8 cellular contexts compared by ENCODE assay signal in the genomic region with DNA sequence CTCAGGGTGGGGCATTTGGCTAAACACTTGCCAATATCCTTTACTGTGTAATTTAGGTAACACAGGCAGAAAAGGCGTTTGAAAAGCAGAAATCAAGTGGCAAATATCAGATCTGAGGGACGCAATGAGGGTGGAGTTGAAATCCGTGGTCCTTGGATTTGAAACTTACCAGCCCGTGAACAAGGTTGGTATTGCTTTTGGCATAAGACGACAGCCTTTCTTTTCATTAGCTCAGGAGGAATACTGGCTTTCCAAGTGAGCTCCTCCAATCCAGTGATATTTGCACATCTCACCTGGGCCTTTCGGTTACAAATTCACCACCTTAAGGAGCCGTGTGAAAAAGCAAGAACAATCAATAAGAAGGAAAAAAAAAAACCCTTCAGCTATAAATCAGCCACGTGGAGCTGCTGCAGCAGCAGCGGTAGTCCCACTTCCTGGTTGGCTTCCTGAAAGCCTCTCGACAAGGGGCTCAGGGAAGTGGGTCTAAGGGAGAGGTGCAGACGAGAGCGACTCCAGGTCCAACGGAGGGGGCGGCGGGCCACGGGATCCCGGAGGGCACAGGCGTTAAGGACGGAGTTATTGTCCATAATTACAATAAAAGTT. TPM values are rescaled to one million over a fixed set of nuclear protein-coding genes. Genes with fewer than 3 reads are reported as not detected.
DNase-seq lines count a peak whose midpoint lies in the region; ATAC-seq and TF ChIP-seq lines count a peak whose summit lies in the region.

No MANE protein-coding gene starts in this region.

- H3K9me3 Mint-ChIP-seq in activated naive CD8-positive, alpha-beta T cell treated with anti-CD3 and anti-CD28 coated beads, Interleukin-2, amount 50 U/mL, for 24 hours, result no peaks in the 10 kb centered on the region

- CTCF ChIA-PET in PC-3 (lab: Charles Lee), result interaction anchor here (0.5 to 1.1 kb wide), 5 partner anchors 110 to 161 kb away, joined by 3 to 11 read pairs (median 5); no protein-coding TSS in a partner anchor

- H3F3A ChIP-seq in PC-3 (ENCODE audit: low read length, unreplicated experiment), result no peaks in the 10 kb centered on the region

- H3K9me2 ChIP-seq in PC-3 (replicated peaks; ENCODE audit: low read length), result no peaks in the 10 kb centered on the region

- no peaks in the 10 kb centered on the region for H3K27me3 Mint-ChIP-seq in activated naive CD8-positive, alpha-beta T cell treated with anti-CD3 and anti-CD28 coated beads, Interleukin-2, amount 50 U/mL, for 24 hours

- TF ChIP-seq CTCF in PC-3 (conservative IDR thresholded peaks at IDR 0.05; ENCODE audit: low read depth, low read length) (no peak), left ventricle myocardium inferior (IDR thresholded peaks at IDR 0.05; ENCODE audit: borderline replicate concordance) (no peak), prostate gland (IDR thresholded peaks at IDR 0.05) (no peak)

- peak overlapping the region; percentile 83 for H3K4me2 ChIP-seq in BLaER1
- peak overlapping the region; percentile 84 for H3K4me2 ChIP-seq in PC-3 (ENCODE audit: low read length)

- intact Hi-C loops in PC-3 (cut with micrococcal nuclease) (no loop called here), left ventricle myocardium inferior (cut with micrococcal nuclease) (no loop called here), prostate gland (cut with DNase I) (loop anchor here (5.0 kb wide), 1 partner anchor 131 kb away; no protein-coding TSS in a partner anchor)

- H3K79me2 ChIP-seq in PC-3 (ENCODE audit: low read length), result peaks cover 39% of the 10 kb centered on the region

- peaks cover 44% of the 10 kb centered on the region for H3K4me1 ChIP-seq in BLaER1
- peaks cover 19% of the 10 kb centered on the region for H3K4me1 ChIP-seq in PC-3 (ENCODE audit: insufficient read depth, low read length)
- H3K4me1 ChIP-seq in left ventricle myocardium inferior, result peaks cover 25% of the 10 kb centered on the region
- no peaks in the 10 kb centered on the region for H3K4me1 ChIP-seq in prostate gland (replicated peaks)

- H3K9ac ChIP-seq in BLaER1 (peak overlapping the region; percentile 98), PC-3 (ENCODE audit: low read length) (peak overlapping the region; percentile 89)

- H2AFZ ChIP-seq in PC-3 (ENCODE audit: low read length), result peak overlapping the region; percentile 76

- ATAC-seq in GM18868 (IDR thresholded peaks at IDR 0.05; ENCODE audit: unreplicated experiment) (peak; percentile 3), HG03378 (IDR thresholded peaks at IDR 0.05; ENCODE audit: unreplicated experiment) (peak; percentile 24), PC-3 (peak; percentile 32)
- peak; percentile 9 for ATAC-seq in activated naive CD8-positive, alpha-beta T cell treated with anti-CD3 and anti-CD28 coated beads, Interleukin-2, amount 50 U/mL, for 24 hours

- DNase-seq in PC-3, result peak; percentile 48
- no peak for DNase-seq in activated naive CD8-positive, alpha-beta T cell treated with anti-CD3 and anti-CD28 coated beads, Interleukin-2, amount 50 U/mL, for 24 hours
- DNase-seq in left ventricle myocardium inferior, result no peak
- peak; percentile 26 for DNase-seq in prostate gland (ENCODE audit: low spot score)
- no peak for DNase-seq in HPDE6-E6E7 (ENCODE audit: extremely low spot score)

- H3K9me3 ChIP-seq in BLaER1, result no peaks in the 10 kb centered on the region
- no peaks in the 10 kb centered on the region for H3K9me3 ChIP-seq in PC-3 (ENCODE audit: low read length)
- no peaks in the 10 kb centered on the region for H3K9me3 ChIP-seq in left ventricle myocardium inferior (replicated peaks)
- no peaks in the 10 kb centered on the region for H3K9me3 ChIP-seq in prostate gland

- POLR2A ChIA-PET in PC-3 (lab: Charles Lee; ENCODE audit: unreplicated experiment), result interaction anchor here (0.7 kb wide), 1 partner anchor 84 kb away, joined by 7 read pairs; no protein-coding TSS in a partner anchor

- WGBS in prostate gland, result 4% methylated on average over 19 of the region's 19 CpGs

- peak overlapping the region; percentile 86 for H3K4me3 Mint-ChIP-seq in activated naive CD8-positive, alpha-beta T cell treated with anti-CD3 and anti-CD28 coated beads, Interleukin-2, amount 50 U/mL, for 24 hours

- TSS peak; percentile 59 for BruUV-seq in PC-3 (replicated peaks; lab: Mats Ljungman, UMichigan)

- peaks cover 42% of the 10 kb centered on the region for H3K4me1 Mint-ChIP-seq in activated naive CD8-positive, alpha-beta T cell treated with anti-CD3 and anti-CD28 coated beads, Interleukin-2, amount 50 U/mL, for 24 hours

- peaks cover 1% of the 10 kb centered on the region for H3K36me3 Mint-ChIP-seq in activated naive CD8-positive, alpha-beta T cell treated with anti-CD3 and anti-CD28 coated beads, Interleukin-2, amount 50 U/mL, for 24 hours (ENCODE audit: low read depth)

- no peak for TF ChIP-seq POLR2A in prostate gland (IDR thresholded peaks at IDR 0.05)

- peak overlapping the region; percentile 84 for H3K27ac Mint-ChIP-seq in activated naive CD8-positive, alpha-beta T cell treated with anti-CD3 and anti-CD28 coated beads, Interleukin-2, amount 50 U/mL, for 24 hours

- H3K27ac ChIP-seq in BLaER1 (peak overlapping the region; percentile 100), PC-3 (ENCODE audit: low read length) (peak overlapping the region; percentile 83), left ventricle myocardium inferior (replicated peaks) (peak overlapping the region; percentile 95), prostate gland (peak overlapping the region; percentile 84 to 90)

- H3K4me3 ChIP-seq in BLaER1 (peak overlapping the region; percentile 96), PC-3 (ENCODE audit: low read length) (peak overlapping the region; percentile 87), left ventricle myocardium inferior (peak overlapping the region; percentile 83), prostate gland (peak overlapping the region; percentile 84 to 87)

- no peaks in the 10 kb centered on the region for H3K27me3 ChIP-seq in BLaER1
- H3K27me3 ChIP-seq in PC-3 (ENCODE audit: low read length), result no peaks in the 10 kb centered on the region
- no peaks in the 10 kb centered on the region for H3K27me3 ChIP-seq in left ventricle myocardium inferior (ENCODE audit: low read depth)
- H3K27me3 ChIP-seq in prostate gland (replicated peaks; ENCODE audit: insufficient read depth), result no peaks in the 10 kb centered on the region

- peaks cover 30% of the 10 kb centered on the region for H3K36me3 ChIP-seq in BLaER1
- no peaks in the 10 kb centered on the region for H3K36me3 ChIP-seq in PC-3 (ENCODE audit: low read depth, low read length)
- no peaks in the 10 kb centered on the region for H3K36me3 ChIP-seq in left ventricle myocardium inferior
- no peaks in the 10 kb centered on the region for H3K36me3 ChIP-seq in prostate gland

- peaks cover 10% of the 10 kb centered on the region; the same call in 1 of the 2 replicates for H4K20me1 ChIP-seq in BLaER1
- H4K20me1 ChIP-seq in PC-3 (ENCODE audit: low read length), result peaks cover 10% of the 10 kb centered on the region

RNA-seq across cellular contexts. Expression of gene GALNT7, which starts 0.7 kb away (rescaled TPM):
- total RNA-seq in PC-3 (2014; rRNA removed) (13.8 and 16.3 TPM in 2 replicates), left ventricle myocardium inferior (6.1 TPM), prostate gland (100 to 1,000 TPM in 1 of 2 donors, 10 to 100 TPM in 1; 45.5 to 109 TPM)

Comparison
In these comparisons a context has a peak if more than half of its experiments do, and no peak if none do; other contexts are left out.
1. DNase-seq: peak in PC-3 (single experiment) and prostate gland (single experiment); none in activated naive CD8-positive, alpha-beta T cell treated with anti-CD3 and anti-CD28 coated beads, Interleukin-2, amount 50 U/mL, for 24 hours (single experiment), left ventricle myocardium inferior (single experiment) and HPDE6-E6E7 (single experiment).
2. Peak in every context shown above with its lines, with median percentiles within 50 percentile points of each other: H3K27ac ChIP-seq, H3K4me3 ChIP-seq and ATAC-seq.